In genomic region chr6:17630511-17631073, GRCh38 we compare ENCODE assay signal across 1 cellular context.
TF ChIP-seq lines count a peak whose summit lies in the region.

No MANE protein-coding gene starts in this region.

TF ChIP-seq in WTC11, 78 proteins besides CTCF, POLR2A, EP300 and RAD21 (continued from another document):
- TF ChIP-seq E2F1 (CRISPR knock-in tag; IDR thresholded peaks at IDR 0.05) (no peak), ZNF671 (CRISPR knock-in tag; IDR thresholded peaks at IDR 0.05) (no peak), ZNF396 (CRISPR knock-in tag; IDR thresholded peaks at IDR 0.05; ENCODE audit: borderline replicate concordance) (no peak), ZNF532 (CRISPR knock-in tag; IDR thresholded peaks at IDR 0.05; ENCODE audit: borderline replicate concordance) (no peak), ZNF263 (CRISPR knock-in tag; IDR thresholded peaks at IDR 0.05; ENCODE audit: low read depth) (no peak), ARID4B (CRISPR knock-in tag; IDR thresholded peaks at IDR 0.05; ENCODE audit: borderline replicate concordance) (no peak), HMGXB4 (CRISPR knock-in tag; IDR thresholded peaks at IDR 0.05) (no peak), ATF3 (CRISPR knock-in tag; conservative IDR thresholded peaks at IDR 0.05) (no peak)
